ENCODE assay signal across 8 cellular contexts in the genomic region with DNA sequence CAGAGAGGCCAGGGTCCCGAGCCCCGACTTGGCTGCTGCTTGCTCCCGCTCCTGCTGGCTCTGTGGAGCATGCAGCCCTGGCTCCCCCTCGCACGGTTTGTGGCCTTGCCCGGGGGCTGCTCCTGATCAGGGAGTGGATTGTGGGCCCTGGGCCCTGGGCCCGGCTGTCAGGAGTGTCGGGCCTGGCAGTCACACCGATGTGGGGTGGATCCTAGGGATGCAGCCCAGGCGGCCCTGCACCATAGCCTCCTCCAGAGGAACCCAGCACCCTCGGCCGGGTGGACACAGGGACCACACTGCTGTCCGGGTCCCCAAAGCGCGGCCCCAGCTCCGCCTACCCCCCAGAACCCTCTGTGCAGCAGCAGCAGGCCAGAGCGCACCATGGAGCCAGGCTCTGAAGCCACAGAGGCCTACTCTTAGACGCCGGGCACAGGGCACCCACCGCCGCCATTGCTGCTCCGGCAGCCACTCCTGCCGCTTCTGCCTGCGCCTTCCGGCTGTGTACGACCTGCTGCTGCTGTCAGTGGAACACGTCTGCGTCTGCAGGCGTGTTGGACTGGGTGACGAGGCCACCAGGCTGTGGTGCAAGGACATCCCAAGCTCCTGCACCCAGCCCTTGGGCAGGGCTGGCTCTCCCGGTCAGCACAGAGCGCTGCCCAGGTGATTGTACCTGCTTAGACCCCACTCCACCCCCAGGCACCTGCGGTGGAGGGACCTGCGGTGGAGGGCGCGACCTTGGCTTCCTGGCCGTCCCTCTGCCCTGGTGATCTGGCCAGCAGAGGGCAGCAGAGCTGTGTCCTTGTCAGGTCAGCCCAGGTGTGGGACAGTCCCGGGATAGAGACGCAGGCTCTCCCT. TPM values are rescaled to one million over a fixed set of nuclear protein-coding genes. Genes with fewer than 3 reads are reported as not detected.
A peak's percentile ranks its signal among the peaks of the same experiment; 100 is the strongest.
DNase-seq lines count a peak whose midpoint lies in the region; ATAC-seq and TF ChIP-seq lines count a peak whose summit lies in the region.

No MANE protein-coding gene starts in this region.

- H3K27me3 Mint-ChIP-seq in endothelial cell (ENCODE audit: unreplicated experiment): peaks cover 3% of the 10 kb centered on the region

- peak; percentile 87 for TF ChIP-seq CTCF in endothelial cell (IDR thresholded peaks at IDR 0.05; ENCODE audit: unreplicated experiment)

- no peak overlapping the region for H3K4me3 Mint-ChIP-seq in endothelial cell (ENCODE audit: unreplicated experiment)
- no peak overlapping the region for H3K4me3 Mint-ChIP-seq in stimulated activated effector memory CD8-positive, alpha-beta T cell treated with anti-CD3 and anti-CD28 coated beads, Interleukin-12 subunit alpha, Interleukin-12 subunit beta, amount 100 ng/mL, for 72 hours

- no peaks in the 10 kb centered on the region for H3K9me3 Mint-ChIP-seq in endothelial cell (ENCODE audit: unreplicated experiment)
- no peaks in the 10 kb centered on the region for H3K9me3 Mint-ChIP-seq in stimulated activated effector memory CD8-positive, alpha-beta T cell treated with anti-CD3 and anti-CD28 coated beads, Interleukin-12 subunit alpha, Interleukin-12 subunit beta, amount 100 ng/mL, for 72 hours

- H3K4me1 Mint-ChIP-seq in endothelial cell (ENCODE audit: unreplicated experiment): no peaks in the 10 kb centered on the region
- peaks cover 40% of the 10 kb centered on the region for H3K4me1 Mint-ChIP-seq in stimulated activated effector memory CD8-positive, alpha-beta T cell treated with anti-CD3 and anti-CD28 coated beads, Interleukin-12 subunit alpha, Interleukin-12 subunit beta, amount 100 ng/mL, for 72 hours

- peak; percentile 87 for ATAC-seq in stimulated activated effector memory CD8-positive, alpha-beta T cell treated with anti-CD3 and anti-CD28 coated beads, Interleukin-12 subunit alpha, Interleukin-12 subunit beta, amount 100 ng/mL, for 72 hours
- ATAC-seq in HG03108 (IDR thresholded peaks at IDR 0.05; ENCODE audit: unreplicated experiment): no peak

- H3K36me3 Mint-ChIP-seq in endothelial cell (ENCODE audit: low read depth, unreplicated experiment): no peaks in the 10 kb centered on the region
- H3K36me3 Mint-ChIP-seq in stimulated activated effector memory CD8-positive, alpha-beta T cell treated with anti-CD3 and anti-CD28 coated beads, Interleukin-12 subunit alpha, Interleukin-12 subunit beta, amount 100 ng/mL, for 72 hours: peaks cover 27% of the 10 kb centered on the region

- no peak overlapping the region for H3K27ac Mint-ChIP-seq in endothelial cell (ENCODE audit: unreplicated experiment)
- no peak overlapping the region for H3K27ac Mint-ChIP-seq in stimulated activated effector memory CD8-positive, alpha-beta T cell treated with anti-CD3 and anti-CD28 coated beads, Interleukin-12 subunit alpha, Interleukin-12 subunit beta, amount 100 ng/mL, for 72 hours

- DNase-seq in AG20443 (ENCODE audit: low spot score) (peak; percentile 88), GM19238 (ENCODE audit: insufficient read length, low spot score) (peak; percentile 85), NCI-H345 treated with DMSO at 0.1 percent for 48 hours (lab: John Stamatoyannopoulos, UW; ENCODE audit: unreplicated experiment) (peak; percentile 21), endothelial cell (ENCODE audit: low spot score) (peak; percentile 89), mucosa of gallbladder (ENCODE audit: low spot score) (peak; percentile 81)
- DNase-seq in activated CD8-positive, alpha-beta memory T cell treated with anti-CD3 and anti-CD28 coated beads for 48 hours (ENCODE audit: low read depth in 2 of 3, low spot score in 2 of 3): peak in 2 of 3 experiments; percentile 65 to 68
- peak; percentile 83 to 87 for DNase-seq in stimulated activated effector memory CD8-positive, alpha-beta T cell treated with anti-CD3 and anti-CD28 coated beads, Interleukin-12 subunit alpha, Interleukin-12 subunit beta, amount 100 ng/mL, for 72 hours (ENCODE audit: low spot score in 2 of 2)

RNA-seq across cellular contexts. Expression of a gene that starts 9.6 kb away (rescaled TPM):
- total RNA-seq in endothelial cell (ENCODE audit: unreplicated experiment) (13.7 TPM), mucosa of gallbladder (34.6 TPM)

RNA-seq across cellular contexts. Expression of a gene that starts 28.7 kb away (rescaled TPM):
- total RNA-seq in endothelial cell (ENCODE audit: unreplicated experiment) (21.3 TPM), mucosa of gallbladder (84.5 TPM)

Comparison
In these comparisons a context has a peak if more than half of its experiments do, and no peak if none do; other contexts are left out.
1. DNase-seq: peak in every context shown above with its lines; median percentile 89 in endothelial cell; 88 in AG20443; 85 in GM19238; 85 in stimulated activated effector memory CD8-positive, alpha-beta T cell treated with anti-CD3 and anti-CD28 coated beads, Interleukin-12 subunit alpha, Interleukin-12 subunit beta, amount 100 ng/mL, for 72 hours; 81 in mucosa of gallbladder; 66 in activated CD8-positive, alpha-beta memory T cell treated with anti-CD3 and anti-CD28 coated beads for 48 hours; 21 in NCI-H345 treated with DMSO at 0.1 percent for 48 hours.